ENCODE assay signal across 10 cellular contexts in genomic region chr7:151794508-151795167, GRCh38.
DNase-seq lines count a peak whose midpoint lies in the region; ATAC-seq, FAIRE-seq and TF ChIP-seq lines count a peak whose summit lies in the region.
"Had no signal": no experiment of that assay in that cellular context is flagged by ENCODE, and none has a peak within 500 bp of the region (broad histone marks: within the 10 kb centered on the region; RNA-seq: fewer than 3 reads in every experiment).

No MANE protein-coding gene starts in this region.

- peak overlapping the region; percentile 76 for H2AK5ac ChIP-seq in neuronal stem cell (ENCODE audit: low read depth, low read length)

- no peak for FAIRE-seq in D721Med (lab: Jason Lieb, UNC)

- H3K4me1 Mint-ChIP-seq in central memory CD8-positive, alpha-beta T cell = peaks cover 22% of the 10 kb centered on the region

- no peak overlapping the region for H4K8ac ChIP-seq in neuronal stem cell (ENCODE audit: low read depth, low read length)

- H3K36me3 ChIP-seq in H7 (replicated peaks; ENCODE audit: control insufficient read depth, insufficient read depth, low read length) = no peaks in the 10 kb centered on the region
- no peaks in the 10 kb centered on the region for H3K36me3 ChIP-seq in neuronal stem cell (replicated peaks in 1 of 2; ENCODE audit: control insufficient read depth in 2 of 2, insufficient read depth in 2 of 2, low read length in 2 of 2)
- H3K36me3 ChIP-seq: thyroid gland had no signal

- no CpG with 5 or more reads among the region's 16 CpGs for WGBS in neuronal stem cell (ENCODE audit: extremely low coverage in 2 of 2, insufficient read length in 2 of 2, insufficient replicate concordance in 1 of 2), 2 donors

- no peak overlapping the region for H2BK12ac ChIP-seq in neuronal stem cell (ENCODE audit: low read length)

- peak overlapping the region; percentile 92 for H3K14ac ChIP-seq in neuronal stem cell (ENCODE audit: low read length)

- ATAC-seq in central memory CD8-positive, alpha-beta T cell (replicated peaks; ENCODE audit: extremely low read depth, poor library complexity, severe bottlenecking) = no peak

- H3K27ac Mint-ChIP-seq in central memory CD8-positive, alpha-beta T cell (ENCODE audit: low read depth) = peak overlapping the region; percentile 72

- no peak overlapping the region for H3K23ac ChIP-seq in neuronal stem cell (ENCODE audit: low read depth, low read length, poor library complexity)

- no peak overlapping the region for H3K27ac ChIP-seq in neuronal stem cell (replicated peaks; ENCODE audit: low read length)

- DNase-seq in H7 = peak; percentile 78
- peak; percentile 77 for DNase-seq in NCI-H187 treated with DMSO at 0.1 percent for 48 hours (lab: John Stamatoyannopoulos, UW)
- no peak for DNase-seq in central memory CD8-positive, alpha-beta T cell (ENCODE audit: low spot score in 2 of 2)
- DNase-seq in neuronal stem cell (ENCODE audit: low spot score) = peak; percentile 17
- no peak for DNase-seq in D721Med (ENCODE audit: insufficient read length, low spot score)
- DNase-seq in midbrain (lab: John Stamatoyannopoulos, UW) = no peak
- DNase-seq in T-helper 1 cell = no peak
- DNase-seq in DMS114 treated with DMSO at 0.1 percent for 48 hours (lab: John Stamatoyannopoulos, UW; ENCODE audit: unreplicated experiment) = no peak
- DNase-seq: activated CD4-positive, alpha-beta T cell treated with anti-CD3 and anti-CD28 coated beads for 1 hour; thyroid gland had no signal

- H4K91ac ChIP-seq in neuronal stem cell (ENCODE audit: low read depth, low read length, poor library complexity) = no peak overlapping the region

- no peaks in the 10 kb centered on the region for H3K79me1 ChIP-seq in neuronal stem cell (ENCODE audit: low read depth, low read length)

- no peak overlapping the region for H3K4ac ChIP-seq in neuronal stem cell (ENCODE audit: low read length)

- H3K4me3 ChIP-seq in H7 (ENCODE audit: insufficient read depth, low read depth, low read length) (no peak overlapping the region), neuronal stem cell (ENCODE audit: low read length in 2 of 2) (no peak overlapping the region)
- H3K4me3 ChIP-seq: thyroid gland had no signal

- H2BK5ac ChIP-seq in neuronal stem cell (ENCODE audit: low read length) = peak overlapping the region; percentile 5

- H3K4me2 ChIP-seq in neuronal stem cell (ENCODE audit: insufficient read depth, low read length, poor library complexity, severe bottlenecking) = no peak overlapping the region

- peak overlapping the region; percentile 66 for H2BK120ac ChIP-seq in neuronal stem cell (ENCODE audit: low read depth, low read length)

- H3K18ac ChIP-seq in neuronal stem cell (ENCODE audit: low read length) = peak overlapping the region; percentile 91

- peak overlapping the region; percentile 2 for H3K9ac ChIP-seq in neuronal stem cell (ENCODE audit: low read depth, low read length, poor library complexity)

- H3K9me3 Mint-ChIP-seq in central memory CD8-positive, alpha-beta T cell = no peaks in the 10 kb centered on the region

- H3K27me3 Mint-ChIP-seq in central memory CD8-positive, alpha-beta T cell = no peaks in the 10 kb centered on the region

- no peaks in the 10 kb centered on the region for H3K9me3 ChIP-seq in neuronal stem cell (replicated peaks in 1 of 2; ENCODE audit: control insufficient read depth in 2 of 2, insufficient read depth in 1 of 2, low read depth in 1 of 2, low read length in 2 of 2)
- H3K9me3 ChIP-seq: thyroid gland had no signal

- H2AFZ ChIP-seq in neuronal stem cell (ENCODE audit: low read length) = peak overlapping the region; percentile 71

- peaks cover 4% of the 10 kb centered on the region for H3K36me3 Mint-ChIP-seq in central memory CD8-positive, alpha-beta T cell (ENCODE audit: insufficient read depth)

- H3K4me3 Mint-ChIP-seq in central memory CD8-positive, alpha-beta T cell = no peak overlapping the region

- peak overlapping the region; percentile 93 for H2BK15ac ChIP-seq in neuronal stem cell (ENCODE audit: low read length)

- no peak for TF ChIP-seq CTCF in D721Med (IDR thresholded peaks at IDR 0.05; ENCODE audit: insufficient read depth, missing control alignments)

- peaks cover 0 to 6% of the 10 kb centered on the region in 2 donors for H3K4me1 ChIP-seq in neuronal stem cell (ENCODE audit: control insufficient read depth in 2 of 2, insufficient read depth in 1 of 2, low read depth in 1 of 2, low read length in 2 of 2)

- H3K27me3 ChIP-seq in H7 (ENCODE audit: control insufficient read depth, insufficient read depth, low read length) (no peaks in the 10 kb centered on the region), neuronal stem cell (ENCODE audit: control insufficient read depth in 3 of 3, insufficient read depth in 3 of 3, low read depth in 1 of 3, low read length in 3 of 3) (peaks cover 0 to under 1% (median 0%) of the 10 kb centered on the region in 3 experiments)
- H3K27me3 ChIP-seq: thyroid gland had no signal

Comparison
In these comparisons a context has a peak if more than half of its experiments do, and no peak if none do; other contexts are left out.
1. DNase-seq: peak in H7 (single experiment), NCI-H187 treated with DMSO at 0.1 percent for 48 hours (single experiment) and neuronal stem cell (single experiment); none in central memory CD8-positive, alpha-beta T cell (0 of 2), D721Med (single experiment), midbrain (single experiment), T-helper 1 cell (0 of 5) and DMS114 treated with DMSO at 0.1 percent for 48 hours (single experiment).